In the genomic region with DNA sequence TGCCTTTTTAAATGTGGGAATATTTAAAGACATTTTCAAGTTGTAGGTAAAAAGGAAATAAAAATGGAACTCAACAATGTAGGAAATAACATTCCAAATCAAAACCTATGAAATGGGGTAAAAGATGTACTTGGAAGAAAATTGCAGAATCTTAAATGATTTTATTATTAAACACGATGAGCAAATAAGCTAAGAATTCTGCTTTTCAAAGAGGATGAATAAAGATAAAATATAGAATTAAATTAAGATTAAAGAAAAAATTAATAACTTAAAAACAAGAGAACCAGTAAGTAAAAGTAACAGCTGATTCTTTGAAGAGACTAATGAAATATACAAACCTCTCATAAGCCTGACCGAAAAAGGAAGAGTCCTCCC, we compare ENCODE assay signal across 24 cellular contexts.
DNase-seq lines count a peak whose midpoint lies in the region; ATAC-seq, FAIRE-seq and TF ChIP-seq lines count a peak whose summit lies in the region.
"Had no signal": no experiment of that assay in that cellular context is flagged by ENCODE, and none has a peak within 500 bp of the region (broad histone marks: within the 10 kb centered on the region; RNA-seq: fewer than 3 reads in every experiment).

No MANE protein-coding gene starts in this region.

- H3K4me1 Mint-ChIP-seq in nephron progenitor cell = peaks cover 27% of the 10 kb centered on the region
- H3K4me1 Mint-ChIP-seq: CD14-positive monocyte had no signal

- no peaks in the 10 kb centered on the region for H3K9me3 Mint-ChIP-seq in nephron progenitor cell
- H3K9me3 Mint-ChIP-seq: CD14-positive monocyte; CD4-positive, CD25-positive, alpha-beta regulatory T cell had no signal

- no peaks in the 10 kb centered on the region for H3K36me3 ChIP-seq in BE2C
- H3K36me3 ChIP-seq in K562 (ENCODE audit: control insufficient read depth, insufficient read depth, low read length) = peaks cover 14% of the 10 kb centered on the region; the same call in 2 of the 3 replicates
- H3K36me3 ChIP-seq in effector memory CD4-positive, alpha-beta T cell (ENCODE audit: control insufficient read depth, insufficient read depth, low read length) = no peaks in the 10 kb centered on the region
- H3K36me3 ChIP-seq: BLaER1 had no signal

- intact Hi-C loops in K562 (cut with micrococcal nuclease) = loop anchor here (5.0 to 10.0 kb wide), 3 partner anchors 74 to 283 kb away; a partner anchor contains a TSS

- H3K27ac ChIP-seq in K562 (ENCODE audit: extremely low read depth, low read depth, low read length) = peak overlapping the region; percentile 84
- H3K27ac ChIP-seq in effector memory CD4-positive, alpha-beta T cell (ENCODE audit: insufficient read depth, low read length, poor library complexity, severe bottlenecking) = no peak overlapping the region
- H3K27ac ChIP-seq: 22Rv1, A549, BLaER1 had no signal

- H3K4me3 ChIP-seq in BE2C (ENCODE audit: low read depth, low read length) (peak overlapping the region; percentile 43), K562 (peak overlapping the region; percentile 40)
- H3K4me3 ChIP-seq in effector memory CD4-positive, alpha-beta T cell (ENCODE audit: insufficient read depth, low read depth, low read length, poor library complexity, severe bottlenecking) = no peak overlapping the region
- H3K4me3 ChIP-seq: A549, BLaER1, GM12878 had no signal

- peak overlapping the region; percentile 92 for H2AFZ ChIP-seq in K562 (ENCODE audit: low read depth, low read length)

- no peak for TF ChIP-seq POLR2A in K562 (conservative IDR thresholded peaks at IDR 0.05)

- peak overlapping the region in 1 of 2 experiments; percentile 78; a peak in 2 of 4 replicates for H3K9ac ChIP-seq in K562 (ENCODE audit: insufficient read depth in 1 of 2, low read depth in 2 of 2, low read length in 2 of 2)
- H3K9ac ChIP-seq: BLaER1 had no signal

- no peak for ATAC-seq in K562
- ATAC-seq in GM18511 (IDR thresholded peaks at IDR 0.05; ENCODE audit: unreplicated experiment) = no peak
- ATAC-seq: A549, GM12878 had no signal

- no peaks in the 10 kb centered on the region for H3K9me1 ChIP-seq in K562 (ENCODE audit: control insufficient read depth, insufficient read depth, low read length)

- DNase-seq in BE2C (no peak), K562 (ENCODE audit: extremely low read depth in 1 of 4, low spot score in 3 of 4) (no peak), nephron progenitor cell (no peak)
- DNase-seq in effector memory CD4-positive, alpha-beta T cell = no peak
- DNase-seq: AML-193; C1 segment of cervical spinal cord; CD4-positive, alpha-beta memory T cell; CD4-positive, CD25-positive, alpha-beta regulatory T cell; DMS 273 treated with DMSO at 0.1 percent for 48 hours; DMS153; DMS53; DMS79; DND-41; EL; GDM1 had no signal

- CTCF ChIA-PET in K562 (lab: Yijun Ruan, JAX; ENCODE audit: low intra/inter-chr PET ratio) = no interaction called here

- no peaks in the 10 kb centered on the region for H3K79me2 ChIP-seq in K562 (ENCODE audit: control insufficient read depth, insufficient read depth, low read length)

- no peak for FAIRE-seq in K562 (lab: Jason Lieb, UNC)
- FAIRE-seq: A549, GM12878, GM12892, GM18507 had no signal

- no peaks in the 10 kb centered on the region for H3K27me3 Mint-ChIP-seq in nephron progenitor cell (ENCODE audit: low read depth, poor library complexity)
- H3K27me3 Mint-ChIP-seq: B cell; CD4-positive, alpha-beta memory T cell; CD4-positive, CD25-positive, alpha-beta regulatory T cell had no signal

- H3K9me3 ChIP-seq in BE2C (no peaks in the 10 kb centered on the region), K562 (replicated peaks; ENCODE audit: control insufficient read depth, insufficient read depth, low read depth, low read length) (no peaks in the 10 kb centered on the region)
- no peaks in the 10 kb centered on the region for H3K9me3 ChIP-seq in effector memory CD4-positive, alpha-beta T cell (ENCODE audit: control insufficient read depth, low read length)
- H3K9me3 ChIP-seq: A549, BLaER1 had no signal

- TSS peak; percentile 74 for BruUV-seq in K562 (replicated peaks; lab: Mats Ljungman, UMichigan)

- TF ChIP-seq CTCF in BE2C (IDR thresholded peaks at IDR 0.05; ENCODE audit: low read depth, low read length) = no peak
- TF ChIP-seq CTCF in K562 (IDR thresholded peaks at IDR 0.05 in 2 of 3, conservative IDR thresholded peaks at IDR 0.05 in 1 of 3; ENCODE audit: insufficient read depth in 2 of 3, low read depth in 1 of 3, low read length in 3 of 3) = no peak
- TF ChIP-seq CTCF in nephron progenitor cell (IDR thresholded peaks at IDR 0.05) = no peak

- 47% methylated on average over 2 of the region's 2 CpGs for WGBS in K562 (ENCODE audit: insufficient coverage, low coverage, missing lambda C conversion rate)

- H4K20me1 ChIP-seq in K562 (replicated peaks; ENCODE audit: control insufficient read depth, insufficient read depth, low read length) = no peaks in the 10 kb centered on the region
- H4K20me1 ChIP-seq: BLaER1 had no signal

- H3K27me3 ChIP-seq in BE2C = no peaks in the 10 kb centered on the region
- H3K27me3 ChIP-seq in K562 (ENCODE audit: control insufficient read depth in 2 of 2, insufficient read depth in 2 of 2, low read length in 2 of 2) = no peaks in the 10 kb centered on the region
- no peaks in the 10 kb centered on the region for H3K27me3 ChIP-seq in effector memory CD4-positive, alpha-beta T cell (replicated peaks; ENCODE audit: control insufficient read depth, insufficient read depth, low read length, poor library complexity, severe bottlenecking)
- H3K27me3 ChIP-seq: BLaER1 had no signal

- H3K4me2 ChIP-seq in K562 (ENCODE audit: insufficient read depth, low read length) = peak overlapping the region; percentile 81
- H3K4me2 ChIP-seq: A549, BLaER1 had no signal

- H3K4me1 ChIP-seq in BE2C (peaks cover 10% of the 10 kb centered on the region), K562 (replicated peaks in 1 of 2; ENCODE audit: control insufficient read depth in 2 of 2, insufficient read depth in 2 of 2, low read length in 2 of 2) (peaks cover 17 to 24% of the 10 kb centered on the region in 2 experiments)
- H3K4me1 ChIP-seq in effector memory CD4-positive, alpha-beta T cell (ENCODE audit: control insufficient read depth, insufficient read depth, low read length, poor library complexity, severe bottlenecking) = no peaks in the 10 kb centered on the region
- H3K4me1 ChIP-seq: A549 had no signal

- TF ChIP-seq RAD21 in K562 (CRISPR knock-in tag; conservative IDR thresholded peaks at IDR 0.05 in 1 of 2, IDR thresholded peaks at IDR 0.05 in 1 of 2) = no peak

- in situ Hi-C loops in K562 (cut with MboI) = loop anchor here (10.0 kb wide), 1 partner anchor 413 kb away; no protein-coding TSS in a partner anchor

- no peak for TF ChIP-seq EP300 in K562 (IDR thresholded peaks at IDR 0.05; ENCODE audit: low read length)

- peak overlapping the region; percentile 29 for H3K27ac Mint-ChIP-seq in nephron progenitor cell
- H3K27ac Mint-ChIP-seq: B cell; CD14-positive monocyte; CD4-positive, alpha-beta memory T cell; CD4-positive, CD25-positive, alpha-beta regulatory T cell had no signal

- H3K4me3 Mint-ChIP-seq in nephron progenitor cell = no peak overlapping the region
- H3K4me3 Mint-ChIP-seq: B cell; CD14-positive monocyte; CD4-positive, alpha-beta memory T cell; CD4-positive, CD25-positive, alpha-beta regulatory T cell had no signal

- POLR2A ChIA-PET in K562 (lab: Yijun Ruan, JAX) = interaction anchor here (0.6 to 2.5 kb wide), 10 partner anchors 9 to 386 kb away, joined by 3 to 12 read pairs (median 4); a partner anchor contains a TSS

- H3K36me3 Mint-ChIP-seq in nephron progenitor cell (ENCODE audit: low read depth) = peaks cover 11% of the 10 kb centered on the region

TF ChIP-seq in K562, 482 proteins besides CTCF, POLR2A, EP300 and RAD21:
- TF ChIP-seq CHD1 (IDR thresholded peaks at IDR 0.05; ENCODE audit: low read length) (peak; percentile 31), ZKSCAN1 (IDR thresholded peaks at IDR 0.05; ENCODE audit: low read depth, low read length) (no peak), NR2C2 (CRISPR knock-in tag; IDR thresholded peaks at IDR 0.05) (no peak), NR2C2 (tag; IDR thresholded peaks at IDR 0.05) (0 out of 2 replicates have a peak, but pooled peaks have one; percentile 18), ZNF584 (CRISPR knock-in tag; IDR thresholded peaks at IDR 0.05; ENCODE audit: low read depth) (peak; percentile 74; the same call in 1 of the 2 replicates), ESRRA (IDR thresholded peaks at IDR 0.05; ENCODE audit: borderline replicate concordance, low read depth) (no peak), ZNF347 (CRISPR knock-in tag; IDR thresholded peaks at IDR 0.05; ENCODE audit: low read depth) (no peak)
- TF ChIP-seq, protein P1, sequence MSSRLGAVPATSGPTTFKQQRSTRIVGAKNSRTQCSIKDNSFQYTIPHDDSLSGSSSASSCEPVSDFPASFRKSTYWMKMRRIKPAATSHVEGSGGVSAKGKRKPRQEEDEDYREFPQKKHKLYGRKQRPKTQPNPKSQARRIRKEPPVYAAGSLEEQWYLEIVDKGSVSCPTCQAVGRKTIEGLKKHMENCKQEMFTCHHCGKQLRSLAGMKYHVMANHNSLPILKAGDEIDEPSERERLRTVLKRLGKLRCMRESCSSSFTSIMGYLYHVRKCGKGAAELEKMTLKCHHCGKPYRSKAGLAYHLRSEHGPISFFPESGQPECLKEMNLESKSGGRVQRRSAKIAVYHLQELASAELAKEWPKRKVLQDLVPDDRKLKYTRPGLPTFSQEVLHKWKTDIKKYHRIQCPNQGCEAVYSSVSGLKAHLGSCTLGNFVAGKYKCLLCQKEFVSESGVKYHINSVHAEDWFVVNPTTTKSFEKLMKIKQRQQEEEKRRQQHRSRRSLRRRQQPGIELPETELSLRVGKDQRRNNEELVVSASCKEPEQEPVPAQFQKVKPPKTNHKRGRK (tag; IDR thresholded peaks at IDR 0.05) = peak; percentile 77
